Comparison of ENCODE assay signal across 20 cellular contexts in genomic region chr3:119825820-119826219, GRCh38. TPM values are rescaled to one million over a fixed set of nuclear protein-coding genes. Genes with fewer than 3 reads are reported as not detected.
DNase-seq lines count a peak whose midpoint lies in the region; ATAC-seq, FAIRE-seq and TF ChIP-seq lines count a peak whose summit lies in the region.
"Had no signal": no experiment of that assay in that cellular context is flagged by ENCODE, and none has a peak within 500 bp of the region (broad histone marks: within the 10 kb centered on the region; RNA-seq: fewer than 3 reads in every experiment).

No MANE protein-coding gene starts in this region.

- peaks cover 66% of the 10 kb centered on the region for H3K4me1 Mint-ChIP-seq in GM23338
- peaks cover 14% of the 10 kb centered on the region for H3K4me1 Mint-ChIP-seq in T-helper 17 cell
- H3K4me1 Mint-ChIP-seq in nephron progenitor cell, result peaks cover 21% of the 10 kb centered on the region

- dilution Hi-C loops in keratinocyte (cut with MboI; ENCODE audit: extremely low pct_ligation_motif_present, low sequenced_read_pairs), result no loop called here

- H3K4me3 Mint-ChIP-seq in GM23338 (no peak overlapping the region), T-helper 17 cell (no peak overlapping the region), nephron progenitor cell (no peak overlapping the region)
- H3K4me3 Mint-ChIP-seq: CD4-positive, CD25-positive, alpha-beta regulatory T cell had no signal

- H4K20me1 ChIP-seq in GM23338 (replicated peaks; ENCODE audit: insufficient read depth) (no peaks in the 10 kb centered on the region; the same call in 1 of the 2 replicates), keratinocyte (ENCODE audit: control insufficient read depth, extremely low read depth, insufficient read depth, low read length) (peaks cover 4% of the 10 kb centered on the region)

- H3K9me2 ChIP-seq in GM23338 (ENCODE audit: insufficient read depth), result no peaks in the 10 kb centered on the region

- H3K9me1 ChIP-seq in keratinocyte (ENCODE audit: control insufficient read depth, extremely low read depth, insufficient read depth, low read length), result no peaks in the 10 kb centered on the region

- H3K36me3 Mint-ChIP-seq in GM23338 (ENCODE audit: low read depth), result no peaks in the 10 kb centered on the region
- peaks cover 2% of the 10 kb centered on the region for H3K36me3 Mint-ChIP-seq in T-helper 17 cell (ENCODE audit: low read depth)
- H3K36me3 Mint-ChIP-seq in nephron progenitor cell (ENCODE audit: low read depth), result peaks cover 29% of the 10 kb centered on the region

- H3K27ac ChIP-seq in GM23338 (ENCODE audit: low read depth), result no peak overlapping the region
- H3K27ac ChIP-seq in keratinocyte (ENCODE audit: control insufficient read depth, insufficient read depth, low read length), result no peak overlapping the region

- H3K9me3 ChIP-seq in T-helper 17 cell (ENCODE audit: control insufficient read depth, low read length, poor library complexity, severe bottlenecking), result no peaks in the 10 kb centered on the region
- no peaks in the 10 kb centered on the region for H3K9me3 ChIP-seq in keratinocyte (ENCODE audit: control insufficient read depth, low read depth, low read length)

- no peaks in the 10 kb centered on the region for H3F3A ChIP-seq in GM23338 (replicated peaks; ENCODE audit: low read depth)

- DNase-seq in GM23338 (ENCODE audit: low spot score), result no peak
- DNase-seq in T-helper 17 cell, result no peak
- no peak for DNase-seq in keratinocyte (ENCODE audit: low read depth, low spot score)
- DNase-seq in nephron progenitor cell, result no peak
- no peak for DNase-seq in NAMALWA (ENCODE audit: low spot score)
- no peak for DNase-seq in DMS153 treated with DMSO at 0.1 percent for 48 hours (lab: John Stamatoyannopoulos, UW; ENCODE audit: unreplicated experiment)
- no peak for DNase-seq in stimulated activated naive CD8-positive, alpha-beta T cell treated with anti-CD3 and anti-CD28 coated beads, Interleukin-15, Interleukin-2, amounts not matched to agents 100 U/mL and 50 U/mL, for 24 hours
- no peak for DNase-seq in GM20000 (ENCODE audit: low spot score)
- DNase-seq: ACHN; CD4-positive, CD25-positive, alpha-beta regulatory T cell; DND-41; GDM1; GOT3; NCI-H1417; NCI-H2029; NCI-H510A; NCI-H82; SHP77 treated with DMSO at 0.1 percent for 48 hours had no signal

- no peak overlapping the region for H3K4me2 ChIP-seq in GM23338
- H3K4me2 ChIP-seq in keratinocyte (ENCODE audit: control insufficient read depth, extremely low read depth, insufficient read depth, low read depth, low read length), result no peak overlapping the region

- H3K27me3 ChIP-seq in GM23338 (ENCODE audit: insufficient read depth), result no peaks in the 10 kb centered on the region
- H3K27me3 ChIP-seq in keratinocyte (ENCODE audit: control insufficient read depth, extremely low read depth, insufficient read depth, low read length), result no peaks in the 10 kb centered on the region

- H3K9me3 Mint-ChIP-seq in GM23338 (no peaks in the 10 kb centered on the region), nephron progenitor cell (no peaks in the 10 kb centered on the region)
- H3K9me3 Mint-ChIP-seq: CD4-positive, CD25-positive, alpha-beta regulatory T cell had no signal

- FAIRE-seq in keratinocyte (lab: Jason Lieb, UNC), result peak; percentile 48
- FAIRE-seq: GM12892 had no signal

- H2AFZ ChIP-seq in GM23338, result no peak overlapping the region
- no peak overlapping the region for H2AFZ ChIP-seq in keratinocyte (ENCODE audit: control insufficient read depth, low read length)

- TF ChIP-seq CTCF in GM23338 (conservative IDR thresholded peaks at IDR 0.05; ENCODE audit: low read depth in 2 of 2) (no peak), keratinocyte (optimal IDR thresholded peaks at IDR 0.05 in 1 of 3, IDR thresholded peaks at IDR 0.05 in 1 of 3, conservative IDR thresholded peaks at IDR 0.05 in 1 of 3; ENCODE audit: extremely low read depth in 1 of 3, insufficient read depth in 2 of 3, low read length in 3 of 3) (no peak), nephron progenitor cell (IDR thresholded peaks at IDR 0.05) (no peak), GM20000 (IDR thresholded peaks at IDR 0.05; ENCODE audit: extremely low read depth, missing control alignments) (no peak)

- ATAC-seq in GM23338 (peak; percentile 23), T-helper 17 cell (no peak)
- ATAC-seq in stimulated activated naive CD8-positive, alpha-beta T cell treated with anti-CD3 and anti-CD28 coated beads, Interleukin-15, Interleukin-2, amounts not matched to agents 100 U/mL and 50 U/mL, for 24 hours, result no peak
- ATAC-seq: Panc1 had no signal

- H3K27ac Mint-ChIP-seq in GM23338 (peak overlapping the region; percentile 77), T-helper 17 cell (peak overlapping the region; percentile 82), nephron progenitor cell (peak overlapping the region; percentile 17)
- H3K27ac Mint-ChIP-seq: CD4-positive, CD25-positive, alpha-beta regulatory T cell had no signal

- H3K4me3 ChIP-seq in GM23338 (no peak overlapping the region), keratinocyte (ENCODE audit: control insufficient read depth in 2 of 3, extremely low read depth in 1 of 3, insufficient read depth in 2 of 3, low read depth in 1 of 3, low read length in 3 of 3) (no peak overlapping the region)

- H3K27me3 Mint-ChIP-seq in GM23338 (ENCODE audit: insufficient read depth, low read depth, poor library complexity), result peaks cover 6% of the 10 kb centered on the region
- no peaks in the 10 kb centered on the region for H3K27me3 Mint-ChIP-seq in T-helper 17 cell
- no peaks in the 10 kb centered on the region for H3K27me3 Mint-ChIP-seq in nephron progenitor cell (ENCODE audit: low read depth, poor library complexity)
- H3K27me3 Mint-ChIP-seq: CD4-positive, CD25-positive, alpha-beta regulatory T cell had no signal

- no peak overlapping the region for H3K9ac ChIP-seq in keratinocyte (ENCODE audit: control insufficient read depth, extremely low read depth, insufficient read depth, low read length)

- H3K79me2 ChIP-seq in GM23338 (replicated peaks; ENCODE audit: insufficient read depth) (0 out of 2 replicates have a peak, but pooled peaks cover 4% of the 10 kb centered on the region), keratinocyte (ENCODE audit: control insufficient read depth, insufficient read depth, low read length) (peaks cover 13% of the 10 kb centered on the region)

- H3K4me1 ChIP-seq in GM23338 (ENCODE audit: insufficient read depth), result peaks cover 50% of the 10 kb centered on the region
- H3K4me1 ChIP-seq in keratinocyte (ENCODE audit: control insufficient read depth, extremely low read depth, insufficient read depth, low read length), result no peaks in the 10 kb centered on the region

- H3K36me3 ChIP-seq in GM23338 (ENCODE audit: insufficient read depth) (no peaks in the 10 kb centered on the region), keratinocyte (ENCODE audit: control insufficient read depth in 2 of 2, extremely low read depth in 1 of 2, insufficient read depth in 2 of 2, low read length in 2 of 2) (peaks cover 8 to 15% of the 10 kb centered on the region in 2 experiments)

TF ChIP-seq in GM23338, 12 proteins besides CTCF, POLR2A, EP300 and RAD21:
- TF ChIP-seq ETS1 (IDR thresholded peaks at IDR 0.05) (no peak), ZNF114 (CRISPR knock-in tag; IDR thresholded peaks at IDR 0.05) (no peak), NANOG (IDR thresholded peaks at IDR 0.05; ENCODE audit: borderline replicate concordance) (no peak), ZNF331 (CRISPR knock-in tag; IDR thresholded peaks at IDR 0.05; ENCODE audit: low read depth) (no peak)

RNA-seq across cellular contexts. Expression of gene NR1I2, which starts 43.9 kb away (rescaled TPM):
- total RNA-seq in GM23338 (2014; rRNA removed; shearing (Covaris generic)), result 3.9 and 4.4 TPM in 2 replicates
- polyA plus RNA-seq in GM23338 (2016; fragmentation: Nextera tagmentation; extraction: Ambion mirVana) (0.89 and 1.4 TPM in 2 replicates), keratinocyte (not detected in 3 replicates)
- total RNA-seq in T-helper 17 cell, result under 1 TPM in 1 of 2 donors, not detected in 1; 0.20 TPM
- polyA plus RNA-seq in keratinocyte (2011; ENCODE audit: low read depth), result not detected
- polyA plus RNA-seq in keratinocyte (2011; cell fraction: cytosol; rRNA removed), result not detected in 2 replicates
- not detected in 2 replicates for polyA plus RNA-seq in keratinocyte (2011; cell fraction: nucleus; rRNA removed)
- not detected in 2 replicates for polyA plus RNA-seq in keratinocyte (2012; ENCODE audit: low replicate concordance)
- polyA minus RNA-seq in keratinocyte, result not detected in 3 replicates
- not detected for polyA minus RNA-seq in keratinocyte (2011; cell fraction: cytosol; rRNA and poly(A)+ RNA removed)
- not detected in 2 replicates for polyA minus RNA-seq in keratinocyte (2011; cell fraction: nucleus; rRNA and poly(A)+ RNA removed)

Comparison
In these comparisons a context has a peak if more than half of its experiments do, and no peak if none do; other contexts are left out.
1. H3K27ac Mint-ChIP-seq: peak in every context shown above with its lines; median percentile 82 in T-helper 17 cell; 77 in GM23338; 17 in nephron progenitor cell.